Comparison of ENCODE assay signal across 1 cellular context in genomic region chr6:32969685-32970412, GRCh38.
TF ChIP-seq lines count a peak whose summit lies in the region.

No MANE protein-coding gene starts in this region.

TF ChIP-seq in K562, 482 proteins besides CTCF, POLR2A, EP300 and RAD21 (continued from another document and continues in another):
- TF ChIP-seq ZNF318 (IDR thresholded peaks at IDR 0.05; ENCODE audit: borderline replicate concordance in 1 of 2, low read depth in 1 of 2) (peak in 1 of 2 experiments; percentile 85; a peak in 1 of 4 replicates), TAF15 (IDR thresholded peaks at IDR 0.05; ENCODE audit: low read depth, low read length) (no peak), CBX2 (IDR thresholded peaks at IDR 0.05; ENCODE audit: insufficient read depth, low read length, poor library complexity, severe bottlenecking) (no peak), UBTF (IDR thresholded peaks at IDR 0.05; ENCODE audit: borderline replicate concordance in 1 of 2, low read depth in 2 of 2, low read length in 2 of 2) (no peak), GABPA (tag; conservative IDR thresholded peaks at IDR 0.05; ENCODE audit: low read depth) (no peak), NR2F6 (CRISPR knock-in tag; IDR thresholded peaks at IDR 0.05) (no peak), ZNF79 (CRISPR knock-in tag; IDR thresholded peaks at IDR 0.05; ENCODE audit: low read depth) (no peak), ZNF407 (IDR thresholded peaks at IDR 0.05; ENCODE audit: low read depth) (no peak), CEBPZ (IDR thresholded peaks at IDR 0.05; ENCODE audit: borderline replicate concordance, low read depth, low read length) (no peak), ZNF316 (IDR thresholded peaks at IDR 0.05) (peak; percentile 98), ZNF324 (CRISPR knock-in tag; IDR thresholded peaks at IDR 0.05) (no peak), ARHGAP35 (IDR thresholded peaks at IDR 0.05; ENCODE audit: partially characterized antibody) (no peak), TEAD2 (tag; IDR thresholded peaks at IDR 0.05) (peak; percentile 10; the same call in 1 of the 2 replicates), KDM2B (CRISPR knock-in tag; IDR thresholded peaks at IDR 0.05) (no peak), NCOA4 (IDR thresholded peaks at IDR 0.05; ENCODE audit: partially characterized antibody) (no peak), NUFIP1 (IDR thresholded peaks at IDR 0.05; ENCODE audit: partially characterized antibody) (no peak), ZNF263 (CRISPR knock-in tag; IDR thresholded peaks at IDR 0.05; ENCODE audit: borderline replicate concordance) (no peak), SAP30 (IDR thresholded peaks at IDR 0.05; ENCODE audit: borderline replicate concordance, insufficient read depth, low read depth, low read length, poor library complexity, severe bottlenecking) (no peak), ZNF830 (CRISPR knock-in tag; IDR thresholded peaks at IDR 0.05) (peak; percentile 51; the same call in 1 of the 2 replicates), ZEB2 (IDR thresholded peaks at IDR 0.05) (no peak), ZBTB33 (CRISPR knock-in tag; IDR thresholded peaks at IDR 0.05) (no peak), CTCFL (IDR thresholded peaks at IDR 0.05; ENCODE audit: borderline replicate concordance, insufficient read depth, low read depth, low read length, poor library complexity, severe bottlenecking) (peak; percentile 68), TAF1 (IDR thresholded peaks at IDR 0.05; ENCODE audit: control insufficient read depth, extremely low read depth, insufficient read depth, low read length, severe bottlenecking) (peak; percentile 89), RBM17 (IDR thresholded peaks at IDR 0.05; ENCODE audit: borderline replicate concordance, low read depth, low read length) (no peak)
